Comparison of ENCODE assay signal across 7 cellular contexts in the genomic region with DNA sequence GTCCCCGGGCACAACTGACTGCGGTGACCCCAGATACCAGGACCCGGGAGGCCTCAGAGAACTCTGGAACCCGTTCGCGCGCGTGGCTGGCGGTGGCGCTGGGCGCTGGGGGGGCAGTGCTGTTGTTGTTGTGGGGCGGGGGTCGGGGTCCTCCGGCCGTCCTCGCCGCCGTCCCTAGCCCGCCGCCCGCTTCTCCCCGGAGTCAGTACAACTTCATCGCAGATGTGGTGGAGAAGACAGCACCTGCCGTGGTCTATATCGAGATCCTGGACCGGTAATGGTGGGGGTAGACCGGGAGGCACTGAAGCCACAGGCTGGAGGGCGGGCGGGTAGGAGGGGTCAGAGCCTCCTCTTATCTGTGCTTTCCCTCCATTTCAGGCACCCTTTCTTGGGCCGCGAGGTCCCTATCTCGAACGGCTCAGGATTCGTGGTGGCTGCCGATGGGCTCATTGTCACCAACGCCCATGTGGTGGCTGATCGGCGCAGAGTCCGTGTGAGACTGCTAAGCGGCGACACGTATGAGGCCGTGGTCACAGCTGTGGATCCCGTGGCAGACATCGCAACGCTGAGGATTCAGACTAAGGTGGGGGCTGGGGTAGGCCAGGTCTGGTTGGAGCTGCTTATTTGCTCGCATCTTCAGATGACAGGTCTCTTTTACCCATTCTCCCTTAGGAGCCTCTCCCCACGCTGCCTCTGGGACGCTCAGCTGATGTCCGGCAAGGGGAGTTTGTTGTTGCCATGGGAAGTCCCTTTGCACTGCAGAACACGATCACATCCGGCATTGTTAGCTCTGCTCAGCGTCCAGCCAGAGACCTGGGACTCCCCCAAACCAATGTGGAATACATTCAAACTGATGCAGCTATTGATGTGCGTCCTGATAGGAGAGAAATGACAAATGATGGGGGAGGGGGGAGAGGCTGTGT. TPM values are rescaled to one million over a fixed set of nuclear protein-coding genes. Genes with fewer than 3 reads are reported as not detected.
A peak's percentile ranks its signal among the peaks of the same experiment; 100 is the strongest.
DNase-seq lines count a peak whose midpoint lies in the region; ATAC-seq, FAIRE-seq and TF ChIP-seq lines count a peak whose summit lies in the region.

No MANE protein-coding gene starts in this region.

- peak; percentile 68 for TF ChIP-seq POLR2A in GM12892 (IDR thresholded peaks at IDR 0.05; ENCODE audit: low read depth, low read length)

- no peak for TF ChIP-seq CTCF in HFFc6 (IDR thresholded peaks at IDR 0.05)

- peak; percentile 92 for FAIRE-seq in GM12892 (lab: Jason Lieb, UNC)

- peak overlapping the region; percentile 100 for H3K4me3 Mint-ChIP-seq in HFFc6

- peak overlapping the region; percentile 74 for H3K27ac Mint-ChIP-seq in HFFc6

- peaks cover 39% of the 10 kb centered on the region for H3K36me3 Mint-ChIP-seq in HFFc6 (ENCODE audit: low read depth)

- peaks cover 4% of the 10 kb centered on the region for H3K27me3 Mint-ChIP-seq in HFFc6 (ENCODE audit: insufficient read depth)

- DNase-seq in GM12892 (ENCODE audit: insufficient read length), result no peak
- peak; percentile 54 for DNase-seq in HFFc6
- peak; percentile 4 for DNase-seq in NCI-H446 treated with DMSO at 0.1 percent for 48 hours (lab: John Stamatoyannopoulos, UW)
- peak; percentile 53 for DNase-seq in activated gamma-delta T cell (lab: John Stamatoyannopoulos, UW)
- peak; percentile 64 for DNase-seq in germinal center (ENCODE audit: low spot score)
- DNase-seq in occipital lobe (lab: John Stamatoyannopoulos, UW), result peak; percentile 20

- H3K4me1 Mint-ChIP-seq in HFFc6 (ENCODE audit: low read depth), result peaks cover 37% of the 10 kb centered on the region

- ATAC-seq in HG03520 (IDR thresholded peaks at IDR 0.05; ENCODE audit: unreplicated experiment), result no peak

- no peaks in the 10 kb centered on the region for H3K9me3 Mint-ChIP-seq in HFFc6

RNA-seq across cellular contexts. Expression of a gene that starts 0.8 kb away (rescaled TPM):
- polyA plus RNA-seq in GM12892 (2012; ENCODE audit: missing spikeins), result 56.6 TPM
- total RNA-seq in HFFc6 (2021; fragmentation: NEBNext Ultra II Directional; extraction: Animal tissue kit (Norgen Biotek cat#: 25700)), result 10 to 100 TPM; 29.7 to 43.3 (median 33.6) TPM
- 56.3 TPM for total RNA-seq in occipital lobe

RNA-seq across cellular contexts. Expression of a gene that starts 1.0 kb away (rescaled TPM):
- polyA plus RNA-seq in GM12892 (2012; ENCODE audit: missing spikeins), result 82.7 TPM
- total RNA-seq in HFFc6 (2021; fragmentation: NEBNext Ultra II Directional; extraction: Animal tissue kit (Norgen Biotek cat#: 25700)), result 100 to 1,000 TPM in 2 of 6 experiments, 10 to 100 TPM in 4; 81.0 to 119 (median 94.6) TPM
- total RNA-seq in occipital lobe, result 40.4 TPM

RNA-seq across cellular contexts. Expression of a gene that starts 4.5 kb away (rescaled TPM):
- polyA plus RNA-seq in GM12892 (2012; ENCODE audit: missing spikeins), result 0.93 TPM
- total RNA-seq in HFFc6 (2021; fragmentation: NEBNext Ultra II Directional; extraction: Animal tissue kit (Norgen Biotek cat#: 25700)), result under 1 TPM in 2 of 6 experiments, not detected in 4; 0.14 to 0.40 TPM
- not detected for total RNA-seq in occipital lobe

RNA-seq across cellular contexts. Expression of a gene that starts 16.2 kb away (rescaled TPM):
- polyA plus RNA-seq in GM12892 (2012; ENCODE audit: missing spikeins), result not detected
- under 1 TPM; 0.17 to 0.31 (median 0.21) TPM for total RNA-seq in HFFc6 (2021; fragmentation: NEBNext Ultra II Directional; extraction: Animal tissue kit (Norgen Biotek cat#: 25700))
- total RNA-seq in occipital lobe, result not detected

RNA-seq across cellular contexts. Expression of a gene that starts 23.0 kb away (rescaled TPM):
- 17.5 TPM for polyA plus RNA-seq in GM12892 (2012; ENCODE audit: missing spikeins)
- total RNA-seq in HFFc6 (2021; fragmentation: NEBNext Ultra II Directional; extraction: Animal tissue kit (Norgen Biotek cat#: 25700)), result 10 to 100 TPM; 26.0 to 33.8 (median 29.3) TPM
- 6.4 TPM for total RNA-seq in occipital lobe
